In the genomic region with DNA sequence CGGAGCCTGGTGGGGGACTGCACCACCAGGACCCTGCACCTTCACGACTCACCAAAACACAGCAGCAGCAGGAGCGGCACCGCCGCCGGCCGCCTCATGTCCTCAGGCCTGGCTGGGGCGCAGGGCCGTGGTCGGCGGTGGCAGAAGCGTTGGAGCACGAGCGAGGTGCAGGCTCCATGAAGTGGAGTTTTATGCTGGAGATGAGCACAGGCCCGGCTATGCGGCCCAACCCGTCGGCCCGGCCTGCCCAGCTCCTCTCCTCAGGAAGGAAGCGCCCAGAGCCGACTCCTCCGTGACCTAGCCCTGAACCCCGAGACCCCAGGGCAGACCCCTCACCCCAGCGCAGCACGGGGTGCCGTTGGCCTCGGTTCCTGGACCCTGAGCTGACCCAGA, we compare ENCODE assay signal across 8 cellular contexts. TPM values are rescaled to one million over a fixed set of nuclear protein-coding genes. Genes with fewer than 3 reads are reported as not detected.
DNase-seq lines count a peak whose midpoint lies in the region; ATAC-seq and TF ChIP-seq lines count a peak whose summit lies in the region.

A gene (minus strand): TSS at position 162 of the 393 bp plus-strand sequence. CDS start 64 bp downstream, at position 98.

- peak within 1 kb of the TSS in 3 of 5 donors; percentile 61 to 79 (median 65) for H3K27ac ChIP-seq in adrenal gland
- peak within 1 kb of the TSS; percentile 51 to 74 for H3K27ac ChIP-seq in liver (ENCODE audit: low read depth in 1 of 2, low read length in 2 of 2)
- H3K27ac ChIP-seq in testis = peak within 1 kb of the TSS; percentile 58 to 84

- POLR2A ChIA-PET in activated CD4-positive, alpha-beta T cell treated with anti-CD3 and anti-CD28 coated beads, Interleukin-2, amount 10 ng/mL, durations not matched to agents 7 days and 5 days (lab: Charles Lee) = interaction anchor here (1.0 kb wide), 1 partner anchor 37 kb away, joined by 3 read pairs; a partner anchor contains a TSS

- no peaks in the 10 kb centered on the region for H3K9me3 Mint-ChIP-seq in activated CD4-positive, alpha-beta T cell treated with anti-CD3 and anti-CD28 coated beads, Interleukin-2, amount 10 ng/mL, durations not matched to agents 7 days and 5 days

- intact Hi-C loops in adrenal gland (cut with DNase I) = no loop called here
- intact Hi-C loops in testis (cut with DNase I; ENCODE audit: low total_unique reads) = no loop called here

- H3K27me3 Mint-ChIP-seq in activated CD4-positive, alpha-beta T cell treated with anti-CD3 and anti-CD28 coated beads, Interleukin-2, amount 10 ng/mL, durations not matched to agents 7 days and 5 days = peaks cover 5% of the 10 kb centered on the region

- TF ChIP-seq POLR2A in adrenal gland (IDR thresholded peaks at IDR 0.05) (no peak), testis (IDR thresholded peaks at IDR 0.05) (no peak)

- H3K4me1 ChIP-seq in adrenal gland (replicated peaks in 1 of 2) = peaks cover 4 to 18% of the 10 kb centered on the region in 2 donors
- H3K4me1 ChIP-seq in liver (ENCODE audit: control insufficient read depth in 4 of 4, insufficient read depth in 4 of 4, low read length in 3 of 4) = peaks cover 13 to 21% (median 18%) of the 10 kb centered on the region in 4 donors
- peaks cover 23% of the 10 kb centered on the region for H3K4me1 ChIP-seq in testis

- TF ChIP-seq CTCF in adrenal gland (IDR thresholded peaks at IDR 0.05) (no peak), liver (IDR thresholded peaks at IDR 0.05; ENCODE audit: low read depth, low read length, missing input control) (no peak), testis (IDR thresholded peaks at IDR 0.05) (no peak)

- H3K27me3 ChIP-seq in adrenal gland (no peaks in the 10 kb centered on the region), liver (ENCODE audit: control insufficient read depth in 4 of 4, insufficient read depth in 4 of 4, low read length in 3 of 4) (no peaks in the 10 kb centered on the region), testis (no peaks in the 10 kb centered on the region)

- peaks cover 11% of the 10 kb centered on the region for H3K4me1 Mint-ChIP-seq in activated CD4-positive, alpha-beta T cell treated with anti-CD3 and anti-CD28 coated beads, Interleukin-2, amount 10 ng/mL, durations not matched to agents 7 days and 5 days

- H3K9ac ChIP-seq in liver (ENCODE audit: low read depth in 1 of 2, low read length in 2 of 2) = no peak within 1 kb of the TSS

- CTCF ChIA-PET in activated CD4-positive, alpha-beta T cell treated with anti-CD3 and anti-CD28 coated beads, Interleukin-2, amount 10 ng/mL, durations not matched to agents 7 days and 5 days (lab: Charles Lee) = interaction anchor here (0.8 to 1.1 kb wide), 2 partner anchors 21 to 26 kb away, joined by 4 read pairs; no protein-coding TSS in a partner anchor

- no peak for ATAC-seq in GM21723 (IDR thresholded peaks at IDR 0.05; ENCODE audit: unreplicated experiment)

- H3K9me3 ChIP-seq in adrenal gland (replicated peaks in 1 of 3) (no peaks in the 10 kb centered on the region), liver (ENCODE audit: control insufficient read depth in 4 of 4, low read length in 3 of 4) (no peaks in the 10 kb centered on the region), testis (no peaks in the 10 kb centered on the region)

- 79 to 91% (median 87%) methylated on average over 7 to 27 of the region's 27 CpGs for WGBS in adrenal gland, 4 donors
- 89% methylated on average over 27 of the region's 27 CpGs for WGBS in liver
- WGBS in testis, 2 donors = 62 to 63% methylated on average over 9 to 25 of the region's 27 CpGs

- no peak for TF ChIP-seq RAD21 in liver (IDR thresholded peaks at IDR 0.05)

- peak within 1 kb of the TSS; percentile 88 for H3K27ac Mint-ChIP-seq in activated CD4-positive, alpha-beta T cell treated with anti-CD3 and anti-CD28 coated beads, Interleukin-2, amount 10 ng/mL, durations not matched to agents 7 days and 5 days

- peak within 1 kb of the TSS; percentile 75 for H3K4me3 Mint-ChIP-seq in activated CD4-positive, alpha-beta T cell treated with anti-CD3 and anti-CD28 coated beads, Interleukin-2, amount 10 ng/mL, durations not matched to agents 7 days and 5 days

- H3K4me3 ChIP-seq in adrenal gland (peak within 1 kb of the TSS in 3 of 4 donors; percentile 28 to 62 (median 61)), liver (ENCODE audit: low read depth in 1 of 3, low read length in 3 of 3) (peak within 1 kb of the TSS in 2 of 3 donors; percentile 51 to 83), testis (peak within 1 kb of the TSS; percentile 74 to 77)

- no peaks in the 10 kb centered on the region for H3K36me3 Mint-ChIP-seq in activated CD4-positive, alpha-beta T cell treated with anti-CD3 and anti-CD28 coated beads, Interleukin-2, amount 10 ng/mL, durations not matched to agents 7 days and 5 days (ENCODE audit: low read depth)

- no peak for DNase-seq in activated CD4-positive, alpha-beta T cell treated with anti-CD3 and anti-CD28 coated beads, Interleukin-2, amount 10 ng/mL, durations not matched to agents 7 days and 5 days
- DNase-seq in activated CD4-positive, alpha-beta T cell treated with anti-CD3 and anti-CD28 coated beads for 48 hours = no peak
- DNase-seq in adrenal gland (peak in 1 of 7 donors; percentile 20), testis (no peak), inferior parietal cortex (ENCODE audit: extremely low spot score) (no peak)
- DNase-seq in stimulated activated CD4-positive, alpha-beta T cell treated with anti-CD3 and anti-CD28 coated beads, Interleukin-15, amount 100 ng/mL, for 24 hours = no peak

- no peaks in the 10 kb centered on the region for H3K36me3 ChIP-seq in adrenal gland (replicated peaks in 1 of 2)
- H3K36me3 ChIP-seq in liver (ENCODE audit: control insufficient read depth in 4 of 4, insufficient read depth in 3 of 4, low read depth in 1 of 4, low read length in 3 of 4) = no peaks in the 10 kb centered on the region
- no peaks in the 10 kb centered on the region for H3K36me3 ChIP-seq in testis (ENCODE audit: low read depth, missing control alignments)

TF ChIP-seq in liver, 16 proteins besides CTCF, POLR2A, EP300 and RAD21 (continues in another document):
- TF ChIP-seq YY1 (IDR thresholded peaks at IDR 0.05) = no peak
- TF ChIP-seq, protein P1, sequence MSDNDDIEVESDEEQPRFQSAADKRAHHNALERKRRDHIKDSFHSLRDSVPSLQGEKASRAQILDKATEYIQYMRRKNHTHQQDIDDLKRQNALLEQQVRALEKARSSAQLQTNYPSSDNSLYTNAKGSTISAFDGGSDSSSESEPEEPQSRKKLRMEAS (IDR thresholded peaks at IDR 0.05) = no peak
- no peak for TF ChIP-seq NR2F2 (IDR thresholded peaks at IDR 0.05)
- no peak for TF ChIP-seq JUND (IDR thresholded peaks at IDR 0.05)
- TF ChIP-seq FOXA1 (IDR thresholded peaks at IDR 0.05) = no peak
- TF ChIP-seq, protein P2, sequence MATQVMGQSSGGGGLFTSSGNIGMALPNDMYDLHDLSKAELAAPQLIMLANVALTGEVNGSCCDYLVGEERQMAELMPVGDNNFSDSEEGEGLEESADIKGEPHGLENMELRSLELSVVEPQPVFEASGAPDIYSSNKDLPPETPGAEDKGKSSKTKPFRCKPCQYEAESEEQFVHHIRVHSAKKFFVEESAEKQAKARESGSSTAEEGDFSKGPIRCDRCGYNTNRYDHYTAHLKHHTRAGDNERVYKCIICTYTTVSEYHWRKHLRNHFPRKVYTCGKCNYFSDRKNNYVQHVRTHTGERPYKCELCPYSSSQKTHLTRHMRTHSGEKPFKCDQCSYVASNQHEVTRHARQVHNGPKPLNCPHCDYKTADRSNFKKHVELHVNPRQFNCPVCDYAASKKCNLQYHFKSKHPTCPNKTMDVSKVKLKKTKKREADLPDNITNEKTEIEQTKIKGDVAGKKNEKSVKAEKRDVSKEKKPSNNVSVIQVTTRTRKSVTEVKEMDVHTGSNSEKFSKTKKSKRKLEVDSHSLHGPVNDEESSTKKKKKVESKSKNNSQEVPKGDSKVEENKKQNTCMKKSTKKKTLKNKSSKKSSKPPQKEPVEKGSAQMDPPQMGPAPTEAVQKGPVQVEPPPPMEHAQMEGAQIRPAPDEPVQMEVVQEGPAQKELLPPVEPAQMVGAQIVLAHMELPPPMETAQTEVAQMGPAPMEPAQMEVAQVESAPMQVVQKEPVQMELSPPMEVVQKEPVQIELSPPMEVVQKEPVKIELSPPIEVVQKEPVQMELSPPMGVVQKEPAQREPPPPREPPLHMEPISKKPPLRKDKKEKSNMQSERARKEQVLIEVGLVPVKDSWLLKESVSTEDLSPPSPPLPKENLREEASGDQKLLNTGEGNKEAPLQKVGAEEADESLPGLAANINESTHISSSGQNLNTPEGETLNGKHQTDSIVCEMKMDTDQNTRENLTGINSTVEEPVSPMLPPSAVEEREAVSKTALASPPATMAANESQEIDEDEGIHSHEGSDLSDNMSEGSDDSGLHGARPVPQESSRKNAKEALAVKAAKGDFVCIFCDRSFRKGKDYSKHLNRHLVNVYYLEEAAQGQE (IDR thresholded peaks at IDR 0.05) = no peak
- TF ChIP-seq HNF4A (conservative IDR thresholded peaks at IDR 0.05) = no peak
- TF ChIP-seq GABPA (IDR thresholded peaks at IDR 0.05 in 1 of 2, conservative IDR thresholded peaks at IDR 0.05 in 1 of 2) = no peak
- TF ChIP-seq, protein P3, sequence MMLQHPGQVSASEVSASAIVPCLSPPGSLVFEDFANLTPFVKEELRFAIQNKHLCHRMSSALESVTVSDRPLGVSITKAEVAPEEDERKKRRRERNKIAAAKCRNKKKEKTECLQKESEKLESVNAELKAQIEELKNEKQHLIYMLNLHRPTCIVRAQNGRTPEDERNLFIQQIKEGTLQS (IDR thresholded peaks at IDR 0.05) = no peak
- no peak for TF ChIP-seq FOXA2 (IDR thresholded peaks at IDR 0.05)
- no peak for TF ChIP-seq HNF4G (IDR thresholded peaks at IDR 0.05)

RNA-seq across cellular contexts. Expression of the gene that starts here (rescaled TPM):
- total RNA-seq in activated CD4-positive, alpha-beta T cell treated with anti-CD3 and anti-CD28 coated beads, Interleukin-2, amount 10 ng/mL, durations not matched to agents 7 days and 5 days = 1 to 10 TPM; 1.5 to 1.7 TPM
- 1 to 10 TPM in 5 of 8 donors, under 1 TPM in 2, not detected in 1; 0.35 to 2.1 (median 1.4) TPM for total RNA-seq in adrenal gland
- polyA plus RNA-seq in adrenal gland = 1 to 10 TPM in 2 of 3 donors, not detected in 1; 2.6 to 2.7 TPM
- total RNA-seq in liver = 1 to 10 TPM in 1 of 2 donors, under 1 TPM in 1; 0.05 to 1.5 TPM
- under 1 TPM in 1 of 2 donors, not detected in 1; 0.22 TPM for polyA plus RNA-seq in liver
- 1 to 10 TPM; 6.4 to 6.7 TPM for total RNA-seq in testis
- polyA plus RNA-seq in testis (ENCODE audit: insufficient read depth, low read depth, low replicate concordance) = 4.3 TPM
